ENCODE assay signal across 15 cellular contexts in the genomic region with DNA sequence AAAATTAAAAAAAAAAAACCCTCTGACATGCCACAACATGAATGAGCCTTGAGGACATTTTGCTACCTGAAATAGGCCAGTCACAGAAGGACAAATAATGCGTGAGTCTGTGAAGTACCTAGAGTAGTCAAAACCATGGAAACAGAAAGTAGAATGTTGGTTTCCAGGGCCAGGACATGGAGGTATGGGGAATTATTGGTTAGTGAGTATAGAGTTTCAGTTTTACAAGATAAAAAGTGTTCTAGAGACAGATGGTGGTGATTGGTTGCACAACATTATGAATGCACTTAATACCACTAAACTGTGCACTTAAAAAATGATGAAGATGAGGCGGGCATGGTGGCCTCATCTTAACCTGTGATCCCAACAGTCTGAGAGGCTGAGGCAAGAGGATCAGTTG. TPM values are rescaled to one million over a fixed set of nuclear protein-coding genes. Genes with fewer than 3 reads are reported as not detected.
DNase-seq lines count a peak whose midpoint lies in the region; ATAC-seq and TF ChIP-seq lines count a peak whose summit lies in the region.
"Had no signal": no experiment of that assay in that cellular context is flagged by ENCODE, and none has a peak within 500 bp of the region (broad histone marks: within the 10 kb centered on the region; RNA-seq: fewer than 3 reads in every experiment).

No MANE protein-coding gene starts in this region.

- no peaks in the 10 kb centered on the region for H3K79me2 ChIP-seq in GM23248 (ENCODE audit: insufficient read depth)

- CTCF ChIA-PET in activated naive CD4-positive, alpha-beta T cell treated with anti-CD3 and anti-CD28 coated beads, Interleukin-2, amount 10 ng/mL, durations not matched to agents 7 days and 5 days (lab: Charles Lee) = interaction anchor here (1.8 kb wide), 1 partner anchor 15 kb away, joined by 8 read pairs; no protein-coding TSS in a partner anchor

- H3K4me1 ChIP-seq in GM23248 (ENCODE audit: insufficient read depth) = peaks cover 11% of the 10 kb centered on the region
- H3K4me1 ChIP-seq: adrenal gland, foreskin keratinocyte had no signal

- H3K27ac ChIP-seq in GM23248 = no peak overlapping the region
- H3K27ac ChIP-seq: adrenal gland, foreskin keratinocyte, PC-9 had no signal

- H3K9me2 ChIP-seq in GM23248 (ENCODE audit: insufficient read depth) = no peaks in the 10 kb centered on the region

- DNase-seq in activated naive CD4-positive, alpha-beta T cell treated with anti-CD3 and anti-CD28 coated beads, Interleukin-2, amount 50 U/mL, for 72 hours (ENCODE audit: low spot score in 2 of 2) = no peak
- DNase-seq in activated naive CD4-positive, alpha-beta T cell treated with anti-CD3 and anti-CD28 coated beads, Interleukin-2, amount 10 ng/mL, durations not matched to agents 7 days and 5 days = no peak
- DNase-seq in chondrocyte (ENCODE audit: low spot score) = no peak
- DNase-seq in stimulated activated naive CD8-positive, alpha-beta T cell treated with anti-CD3 and anti-CD28 coated beads, Interleukin-15, amount 100 ng/mL, for 72 hours = peak in 1 of 2 donors; percentile 38
- no peak for DNase-seq in HuH-7.5 (ENCODE audit: low spot score)
- DNase-seq in 8988T = no peak
- no peak for DNase-seq in GM23248
- DNase-seq: foreskin keratinocyte, naive B cell, NCI-H187 treated with DMSO at 0.1 percent for 48 hours, PC-9 had no signal

- H3K27ac Mint-ChIP-seq in activated naive CD4-positive, alpha-beta T cell treated with anti-CD3 and anti-CD28 coated beads, Interleukin-2, amount 50 U/mL, for 72 hours = peak overlapping the region; percentile 83 to 93
- no peak overlapping the region for H3K27ac Mint-ChIP-seq in activated naive CD4-positive, alpha-beta T cell treated with anti-CD3 and anti-CD28 coated beads, Interleukin-2, amount 10 ng/mL, durations not matched to agents 7 days and 5 days
- H3K27ac Mint-ChIP-seq in chondrocyte (ENCODE audit: unreplicated experiment) = peak overlapping the region; percentile 72
- H3K27ac Mint-ChIP-seq in stimulated activated naive CD8-positive, alpha-beta T cell treated with anti-CD3 and anti-CD28 coated beads, Interleukin-15, amount 100 ng/mL, for 72 hours = peak overlapping the region; percentile 96
- H3K27ac Mint-ChIP-seq: naive B cell, progenitor cell of endocrine pancreas had no signal

- no peaks in the 10 kb centered on the region for H3K9me3 ChIP-seq in GM23248 (ENCODE audit: low read depth)

- no peak overlapping the region for H2AFZ ChIP-seq in GM23248
- H2AFZ ChIP-seq: PC-9 had no signal

- peaks cover 11 to 24% of the 10 kb centered on the region in 2 donors for H3K36me3 Mint-ChIP-seq in activated naive CD4-positive, alpha-beta T cell treated with anti-CD3 and anti-CD28 coated beads, Interleukin-2, amount 50 U/mL, for 72 hours
- H3K36me3 Mint-ChIP-seq in activated naive CD4-positive, alpha-beta T cell treated with anti-CD3 and anti-CD28 coated beads, Interleukin-2, amount 10 ng/mL, durations not matched to agents 7 days and 5 days = peaks cover 12% of the 10 kb centered on the region
- H3K36me3 Mint-ChIP-seq in chondrocyte (ENCODE audit: low read depth) = peaks cover 48% of the 10 kb centered on the region

- no peak overlapping the region for H3K4me3 ChIP-seq in GM23248
- H3K4me3 ChIP-seq: adrenal gland, PC-9 had no signal

- H3K9me3 Mint-ChIP-seq in activated naive CD4-positive, alpha-beta T cell treated with anti-CD3 and anti-CD28 coated beads, Interleukin-2, amount 50 U/mL, for 72 hours = peaks cover 9 to 19% of the 10 kb centered on the region in 2 donors
- H3K9me3 Mint-ChIP-seq in activated naive CD4-positive, alpha-beta T cell treated with anti-CD3 and anti-CD28 coated beads, Interleukin-2, amount 10 ng/mL, durations not matched to agents 7 days and 5 days = peaks cover 19% of the 10 kb centered on the region
- H3K9me3 Mint-ChIP-seq in chondrocyte (ENCODE audit: low read depth) = peaks cover 21% of the 10 kb centered on the region
- peaks cover 24 to 29% of the 10 kb centered on the region in 2 donors for H3K9me3 Mint-ChIP-seq in stimulated activated naive CD8-positive, alpha-beta T cell treated with anti-CD3 and anti-CD28 coated beads, Interleukin-15, amount 100 ng/mL, for 72 hours

- H3K27me3 Mint-ChIP-seq in activated naive CD4-positive, alpha-beta T cell treated with anti-CD3 and anti-CD28 coated beads, Interleukin-2, amount 10 ng/mL, durations not matched to agents 7 days and 5 days = peaks cover 16% of the 10 kb centered on the region
- H3K27me3 Mint-ChIP-seq in chondrocyte (ENCODE audit: low read depth) = no peaks in the 10 kb centered on the region
- no peaks in the 10 kb centered on the region for H3K27me3 Mint-ChIP-seq in stimulated activated naive CD8-positive, alpha-beta T cell treated with anti-CD3 and anti-CD28 coated beads, Interleukin-15, amount 100 ng/mL, for 72 hours
- H3K27me3 Mint-ChIP-seq: naive B cell, progenitor cell of endocrine pancreas had no signal

- WGBS in GM23248 (ENCODE audit: low coverage in 1 of 2, low lambda C conversion rate in 2 of 2, missing lambda C conversion rate in 2 of 2), 2 experiments = 98 to 100% methylated on average over 2 of the region's 2 CpGs

- no peak overlapping the region for H3K9ac ChIP-seq in GM23248

- in situ Hi-C loops in GM23248 (cut with MboI) = no loop called here

- no peaks in the 10 kb centered on the region for H3K27me3 ChIP-seq in GM23248 (replicated peaks; ENCODE audit: insufficient read depth)
- H3K27me3 ChIP-seq: adrenal gland, foreskin keratinocyte had no signal

- H3F3A ChIP-seq in GM23248 (ENCODE audit: insufficient read depth) = peaks cover 8% of the 10 kb centered on the region; the same call in 1 of the 2 replicates

- no peaks in the 10 kb centered on the region for H4K20me1 ChIP-seq in GM23248 (ENCODE audit: insufficient read depth)

- H3K4me1 Mint-ChIP-seq in activated naive CD4-positive, alpha-beta T cell treated with anti-CD3 and anti-CD28 coated beads, Interleukin-2, amount 10 ng/mL, durations not matched to agents 7 days and 5 days = peaks cover 27% of the 10 kb centered on the region
- H3K4me1 Mint-ChIP-seq in chondrocyte (ENCODE audit: low read depth) = peaks cover 37% of the 10 kb centered on the region
- peaks cover 53% of the 10 kb centered on the region for H3K4me1 Mint-ChIP-seq in stimulated activated naive CD8-positive, alpha-beta T cell treated with anti-CD3 and anti-CD28 coated beads, Interleukin-15, amount 100 ng/mL, for 72 hours

- peaks cover 25% of the 10 kb centered on the region for H3K36me3 ChIP-seq in GM23248 (ENCODE audit: low read depth)
- H3K36me3 ChIP-seq: adrenal gland had no signal

- peak; percentile 89 to 92 for ATAC-seq in activated naive CD4-positive, alpha-beta T cell treated with anti-CD3 and anti-CD28 coated beads, Interleukin-2, amount 50 U/mL, for 72 hours
- ATAC-seq in HG02981 (IDR thresholded peaks at IDR 0.05; ENCODE audit: unreplicated experiment) = peak; percentile 53
- peak; percentile 93 for ATAC-seq in stimulated activated naive CD8-positive, alpha-beta T cell treated with anti-CD3 and anti-CD28 coated beads, Interleukin-15, amount 100 ng/mL, for 72 hours
- ATAC-seq: foreskin keratinocyte had no signal

- TF ChIP-seq CTCF in chondrocyte (IDR thresholded peaks at IDR 0.05) = no peak

- H3K4me2 ChIP-seq in GM23248 (ENCODE audit: unreplicated experiment) = no peak overlapping the region
- H3K4me2 ChIP-seq: PC-9 had no signal

- H3K4me3 Mint-ChIP-seq in activated naive CD4-positive, alpha-beta T cell treated with anti-CD3 and anti-CD28 coated beads, Interleukin-2, amount 10 ng/mL, durations not matched to agents 7 days and 5 days = no peak overlapping the region
- no peak overlapping the region for H3K4me3 Mint-ChIP-seq in chondrocyte (ENCODE audit: unreplicated experiment)
- H3K4me3 Mint-ChIP-seq in stimulated activated naive CD8-positive, alpha-beta T cell treated with anti-CD3 and anti-CD28 coated beads, Interleukin-15, amount 100 ng/mL, for 72 hours = peak overlapping the region; percentile 73 to 77
- H3K4me3 Mint-ChIP-seq: central memory CD8-positive, alpha-beta T cell; naive B cell had no signal

RNA-seq across cellular contexts. Expression of gene ZFP36L1, which starts 47.6 kb away (rescaled TPM):
- total RNA-seq in activated naive CD4-positive, alpha-beta T cell treated with anti-CD3 and anti-CD28 coated beads, Interleukin-2, amount 50 U/mL, for 72 hours = 100 to 1,000 TPM in 1 of 2 donors, 10 to 100 TPM in 1; 73.4 to 158 TPM
- total RNA-seq in chondrocyte = 82.5 to 195 TPM (median 180 TPM) in 3 replicates
- total RNA-seq in GM23248 (2014; rRNA removed; shearing (Covaris generic)) = 88.0 and 92.9 TPM in 2 replicates
- 599 and 620 TPM in 2 replicates for polyA plus RNA-seq in GM23248 (2016; fragmentation: Nextera tagmentation; extraction: Ambion mirVana)

Comparison
In these comparisons a context has a peak if more than half of its experiments do, and no peak if none do; other contexts are left out.
1. H3K4me3 Mint-ChIP-seq: peak in stimulated activated naive CD8-positive, alpha-beta T cell treated with anti-CD3 and anti-CD28 coated beads, Interleukin-15, amount 100 ng/mL, for 72 hours (2 of 2); none in activated naive CD4-positive, alpha-beta T cell treated with anti-CD3 and anti-CD28 coated beads, Interleukin-2, amount 10 ng/mL, durations not matched to agents 7 days and 5 days (single experiment) and chondrocyte (single experiment).
2. Peak in every context shown above with its lines, with median percentiles within 50 percentile points of each other: ATAC-seq.